In the genomic region with DNA sequence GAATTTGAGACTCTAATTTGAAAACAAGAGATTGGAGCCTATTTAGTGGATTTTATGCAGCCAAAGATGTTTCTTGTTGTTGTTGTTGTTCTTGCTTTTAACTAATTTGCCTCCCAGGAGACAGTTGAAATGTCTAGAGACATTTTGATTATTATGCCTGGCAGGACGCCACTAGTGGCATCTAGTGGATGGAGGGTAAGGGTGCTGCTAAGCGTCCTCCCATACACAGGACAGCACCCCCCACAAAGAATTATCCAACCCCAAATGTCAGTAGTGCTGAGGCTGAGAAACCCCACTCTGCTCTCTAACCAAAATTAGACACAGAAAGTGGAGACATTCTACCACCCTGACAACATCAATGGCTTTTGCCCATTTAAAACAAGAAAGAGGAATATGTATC, we compare ENCODE assay signal across 2 cellular contexts.
TF ChIP-seq lines count a peak whose summit lies in the region.

No MANE protein-coding gene starts in this region.

TF ChIP-seq in HepG2, 621 proteins besides CTCF, POLR2A, EP300 and RAD21 (continues in another document):
- TF ChIP-seq CCDC6 (CRISPR knock-in tag; IDR thresholded peaks at IDR 0.05) (no peak), ZSCAN20 (CRISPR knock-in tag; IDR thresholded peaks at IDR 0.05; ENCODE audit: borderline replicate concordance) (no peak), HMG20B (CRISPR knock-in tag; conservative IDR thresholded peaks at IDR 0.05) (no peak), ZMYM3 (CRISPR knock-in tag; IDR thresholded peaks at IDR 0.05) (no peak), PITX1 (CRISPR knock-in tag; IDR thresholded peaks at IDR 0.05) (no peak), AGO1 (IDR thresholded peaks at IDR 0.05; ENCODE audit: low read depth, low read length, poor library complexity, severe bottlenecking) (no peak), KDM3A (CRISPR knock-in tag; IDR thresholded peaks at IDR 0.05; ENCODE audit: low read depth) (no peak)
- TF ChIP-seq, protein P1, sequence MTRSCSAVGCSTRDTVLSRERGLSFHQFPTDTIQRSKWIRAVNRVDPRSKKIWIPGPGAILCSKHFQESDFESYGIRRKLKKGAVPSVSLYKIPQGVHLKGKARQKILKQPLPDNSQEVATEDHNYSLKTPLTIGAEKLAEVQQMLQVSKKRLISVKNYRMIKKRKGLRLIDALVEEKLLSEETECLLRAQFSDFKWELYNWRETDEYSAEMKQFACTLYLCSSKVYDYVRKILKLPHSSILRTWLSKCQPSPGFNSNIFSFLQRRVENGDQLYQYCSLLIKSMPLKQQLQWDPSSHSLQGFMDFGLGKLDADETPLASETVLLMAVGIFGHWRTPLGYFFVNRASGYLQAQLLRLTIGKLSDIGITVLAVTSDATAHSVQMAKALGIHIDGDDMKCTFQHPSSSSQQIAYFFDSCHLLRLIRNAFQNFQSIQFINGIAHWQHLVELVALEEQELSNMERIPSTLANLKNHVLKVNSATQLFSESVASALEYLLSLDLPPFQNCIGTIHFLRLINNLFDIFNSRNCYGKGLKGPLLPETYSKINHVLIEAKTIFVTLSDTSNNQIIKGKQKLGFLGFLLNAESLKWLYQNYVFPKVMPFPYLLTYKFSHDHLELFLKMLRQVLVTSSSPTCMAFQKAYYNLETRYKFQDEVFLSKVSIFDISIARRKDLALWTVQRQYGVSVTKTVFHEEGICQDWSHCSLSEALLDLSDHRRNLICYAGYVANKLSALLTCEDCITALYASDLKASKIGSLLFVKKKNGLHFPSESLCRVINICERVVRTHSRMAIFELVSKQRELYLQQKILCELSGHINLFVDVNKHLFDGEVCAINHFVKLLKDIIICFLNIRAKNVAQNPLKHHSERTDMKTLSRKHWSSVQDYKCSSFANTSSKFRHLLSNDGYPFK (CRISPR knock-in tag; IDR thresholded peaks at IDR 0.05; ENCODE audit: borderline replicate concordance), result no peak
- TF ChIP-seq, protein P2, sequence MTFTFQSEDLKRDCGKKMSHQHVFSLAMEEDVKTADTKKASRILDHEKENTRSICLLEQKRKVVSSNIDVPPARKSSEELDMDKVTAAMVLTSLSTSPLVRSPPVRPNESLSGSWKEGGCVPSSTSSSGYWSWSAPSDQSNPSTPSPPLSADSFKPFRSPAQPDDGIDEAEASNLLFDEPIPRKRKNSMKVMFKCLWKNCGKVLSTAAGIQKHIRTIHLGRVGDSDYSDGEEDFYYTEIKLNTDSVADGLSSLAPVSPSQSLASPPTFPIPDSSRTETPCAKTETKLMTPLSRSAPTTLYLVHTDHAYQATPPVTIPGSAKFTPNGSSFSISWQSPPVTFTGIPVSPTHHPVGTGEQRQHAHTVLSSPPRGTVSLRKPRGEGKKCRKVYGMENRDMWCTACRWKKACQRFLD (CRISPR knock-in tag; IDR thresholded peaks at IDR 0.05; ENCODE audit: borderline replicate concordance), result no peak
- TF ChIP-seq, protein P3, sequence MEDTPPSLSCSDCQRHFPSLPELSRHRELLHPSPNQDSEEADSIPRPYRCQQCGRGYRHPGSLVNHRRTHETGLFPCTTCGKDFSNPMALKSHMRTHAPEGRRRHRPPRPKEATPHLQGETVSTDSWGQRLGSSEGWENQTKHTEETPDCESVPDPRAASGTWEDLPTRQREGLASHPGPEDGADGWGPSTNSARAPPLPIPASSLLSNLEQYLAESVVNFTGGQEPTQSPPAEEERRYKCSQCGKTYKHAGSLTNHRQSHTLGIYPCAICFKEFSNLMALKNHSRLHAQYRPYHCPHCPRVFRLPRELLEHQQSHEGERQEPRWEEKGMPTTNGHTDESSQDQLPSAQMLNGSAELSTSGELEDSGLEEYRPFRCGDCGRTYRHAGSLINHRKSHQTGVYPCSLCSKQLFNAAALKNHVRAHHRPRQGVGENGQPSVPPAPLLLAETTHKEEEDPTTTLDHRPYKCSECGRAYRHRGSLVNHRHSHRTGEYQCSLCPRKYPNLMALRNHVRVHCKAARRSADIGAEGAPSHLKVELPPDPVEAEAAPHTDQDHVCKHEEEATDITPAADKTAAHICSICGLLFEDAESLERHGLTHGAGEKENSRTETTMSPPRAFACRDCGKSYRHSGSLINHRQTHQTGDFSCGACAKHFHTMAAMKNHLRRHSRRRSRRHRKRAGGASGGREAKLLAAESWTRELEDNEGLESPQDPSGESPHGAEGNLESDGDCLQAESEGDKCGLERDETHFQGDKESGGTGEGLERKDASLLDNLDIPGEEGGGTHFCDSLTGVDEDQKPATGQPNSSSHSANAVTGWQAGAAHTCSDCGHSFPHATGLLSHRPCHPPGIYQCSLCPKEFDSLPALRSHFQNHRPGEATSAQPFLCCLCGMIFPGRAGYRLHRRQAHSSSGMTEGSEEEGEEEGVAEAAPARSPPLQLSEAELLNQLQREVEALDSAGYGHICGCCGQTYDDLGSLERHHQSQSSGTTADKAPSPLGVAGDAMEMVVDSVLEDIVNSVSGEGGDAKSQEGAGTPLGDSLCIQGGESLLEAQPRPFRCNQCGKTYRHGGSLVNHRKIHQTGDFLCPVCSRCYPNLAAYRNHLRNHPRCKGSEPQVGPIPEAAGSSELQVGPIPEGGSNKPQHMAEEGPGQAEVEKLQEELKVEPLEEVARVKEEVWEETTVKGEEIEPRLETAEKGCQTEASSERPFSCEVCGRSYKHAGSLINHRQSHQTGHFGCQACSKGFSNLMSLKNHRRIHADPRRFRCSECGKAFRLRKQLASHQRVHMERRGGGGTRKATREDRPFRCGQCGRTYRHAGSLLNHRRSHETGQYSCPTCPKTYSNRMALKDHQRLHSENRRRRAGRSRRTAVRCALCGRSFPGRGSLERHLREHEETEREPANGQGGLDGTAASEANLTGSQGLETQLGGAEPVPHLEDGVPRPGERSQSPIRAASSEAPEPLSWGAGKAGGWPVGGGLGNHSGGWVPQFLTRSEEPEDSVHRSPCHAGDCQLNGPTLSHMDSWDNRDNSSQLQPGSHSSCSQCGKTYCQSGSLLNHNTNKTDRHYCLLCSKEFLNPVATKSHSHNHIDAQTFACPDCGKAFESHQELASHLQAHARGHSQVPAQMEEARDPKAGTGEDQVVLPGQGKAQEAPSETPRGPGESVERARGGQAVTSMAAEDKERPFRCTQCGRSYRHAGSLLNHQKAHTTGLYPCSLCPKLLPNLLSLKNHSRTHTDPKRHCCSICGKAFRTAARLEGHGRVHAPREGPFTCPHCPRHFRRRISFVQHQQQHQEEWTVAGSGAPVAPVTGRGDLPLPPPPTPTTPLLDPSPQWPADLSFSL (CRISPR knock-in tag; IDR thresholded peaks at IDR 0.05), result no peak
- TF ChIP-seq, protein P4, sequence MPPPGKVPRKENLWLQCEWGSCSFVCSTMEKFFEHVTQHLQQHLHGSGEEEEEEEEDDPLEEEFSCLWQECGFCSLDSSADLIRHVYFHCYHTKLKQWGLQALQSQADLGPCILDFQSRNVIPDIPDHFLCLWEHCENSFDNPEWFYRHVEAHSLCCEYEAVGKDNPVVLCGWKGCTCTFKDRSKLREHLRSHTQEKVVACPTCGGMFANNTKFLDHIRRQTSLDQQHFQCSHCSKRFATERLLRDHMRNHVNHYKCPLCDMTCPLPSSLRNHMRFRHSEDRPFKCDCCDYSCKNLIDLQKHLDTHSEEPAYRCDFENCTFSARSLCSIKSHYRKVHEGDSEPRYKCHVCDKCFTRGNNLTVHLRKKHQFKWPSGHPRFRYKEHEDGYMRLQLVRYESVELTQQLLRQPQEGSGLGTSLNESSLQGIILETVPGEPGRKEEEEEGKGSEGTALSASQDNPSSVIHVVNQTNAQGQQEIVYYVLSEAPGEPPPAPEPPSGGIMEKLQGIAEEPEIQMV (CRISPR knock-in tag; IDR thresholded peaks at IDR 0.05; ENCODE audit: low read depth), result no peak

TF ChIP-seq in K562, 482 proteins besides CTCF, POLR2A, EP300 and RAD21:
- TF ChIP-seq POLR2H (tag; IDR thresholded peaks at IDR 0.05; ENCODE audit: low read depth) (no peak), ZC3H11A (IDR thresholded peaks at IDR 0.05; ENCODE audit: low read depth, low read length) (no peak), TAF1 (IDR thresholded peaks at IDR 0.05; ENCODE audit: control insufficient read depth, extremely low read depth, insufficient read depth, low read length, severe bottlenecking) (no peak), BRD9 (IDR thresholded peaks at IDR 0.05; ENCODE audit: low read depth, partially characterized antibody) (no peak), PHB (CRISPR knock-in tag; IDR thresholded peaks at IDR 0.05) (no peak)
- TF ChIP-seq, protein P5, sequence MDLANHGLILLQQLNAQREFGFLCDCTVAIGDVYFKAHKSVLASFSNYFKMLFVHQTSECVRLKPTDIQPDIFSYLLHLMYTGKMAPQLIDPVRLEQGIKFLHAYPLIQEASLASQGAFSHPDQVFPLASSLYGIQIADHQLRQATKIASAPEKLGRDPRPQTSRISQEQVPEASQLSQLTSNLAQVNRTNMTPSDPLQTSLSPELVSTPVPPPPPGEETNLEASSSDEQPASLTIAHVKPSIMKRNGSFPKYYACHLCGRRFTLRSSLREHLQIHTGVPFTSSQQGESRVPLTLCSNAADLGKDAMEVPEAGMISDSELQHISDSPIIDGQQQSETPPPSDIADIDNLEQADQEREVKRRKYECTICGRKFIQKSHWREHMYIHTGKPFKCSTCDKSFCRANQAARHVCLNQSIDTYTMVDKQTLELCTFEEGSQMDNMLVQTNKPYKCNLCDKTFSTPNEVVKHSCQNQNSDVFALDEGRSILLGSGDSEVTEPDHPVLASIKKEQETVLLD (IDR thresholded peaks at IDR 0.05), result no peak
- TF ChIP-seq, protein P6, sequence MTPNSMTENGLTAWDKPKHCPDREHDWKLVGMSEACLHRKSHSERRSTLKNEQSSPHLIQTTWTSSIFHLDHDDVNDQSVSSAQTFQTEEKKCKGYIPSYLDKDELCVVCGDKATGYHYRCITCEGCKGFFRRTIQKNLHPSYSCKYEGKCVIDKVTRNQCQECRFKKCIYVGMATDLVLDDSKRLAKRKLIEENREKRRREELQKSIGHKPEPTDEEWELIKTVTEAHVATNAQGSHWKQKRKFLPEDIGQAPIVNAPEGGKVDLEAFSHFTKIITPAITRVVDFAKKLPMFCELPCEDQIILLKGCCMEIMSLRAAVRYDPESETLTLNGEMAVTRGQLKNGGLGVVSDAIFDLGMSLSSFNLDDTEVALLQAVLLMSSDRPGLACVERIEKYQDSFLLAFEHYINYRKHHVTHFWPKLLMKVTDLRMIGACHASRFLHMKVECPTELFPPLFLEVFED (CRISPR knock-in tag; conservative IDR thresholded peaks at IDR 0.05), result no peak
